ENCODE assay signal across 12 cellular contexts in the genomic region with DNA sequence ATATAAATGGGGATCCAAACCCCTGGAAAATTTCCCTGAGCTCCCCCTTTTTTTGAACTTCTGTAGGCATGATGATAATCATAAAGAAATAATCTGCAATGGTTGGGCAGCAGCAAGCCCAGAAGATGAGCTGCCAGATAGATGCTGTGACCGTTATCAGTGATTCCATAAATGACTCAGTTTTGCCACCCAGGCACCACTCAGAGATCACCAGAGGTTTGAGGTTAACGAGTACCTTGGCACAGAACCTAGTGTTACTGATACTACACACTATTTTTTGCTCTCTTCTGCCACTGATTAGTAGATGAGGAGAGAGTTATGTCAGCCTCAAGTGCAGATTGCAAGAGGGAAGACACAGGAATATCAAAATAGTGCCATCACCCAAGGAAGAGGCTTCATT.
DNase-seq lines count a peak whose midpoint lies in the region; ATAC-seq lines count a peak whose summit lies in the region.
"Had no signal": no experiment of that assay in that cellular context is flagged by ENCODE, and none has a peak within 500 bp of the region (broad histone marks: within the 10 kb centered on the region; RNA-seq: fewer than 3 reads in every experiment).

No MANE protein-coding gene starts in this region.

- H3K4me3 ChIP-seq in trophoblast cell (ENCODE audit: low read depth, low read length) = no peak overlapping the region

- POLR2A ChIA-PET in activated CD4-positive, alpha-beta T cell treated with anti-CD3 and anti-CD28 coated beads for 36 hours (lab: Charles Lee) = interaction anchor here (0.9 to 1.1 kb wide), 3 partner anchors 70 to 256 kb away, joined by 3 to 8 read pairs (median 3); no protein-coding TSS in a partner anchor

- H3K4me1 ChIP-seq in trophoblast cell (ENCODE audit: control insufficient read depth in 1 of 2, insufficient read depth in 2 of 2, low read length in 2 of 2) = peaks cover 0 to 3% of the 10 kb centered on the region in 2 experiments

- peak; percentile 68 for DNase-seq in activated CD4-positive, alpha-beta T cell treated with anti-CD3 and anti-CD28 coated beads for 36 hours
- no peak for DNase-seq in activated CD4-positive, alpha-beta T cell treated with anti-CD3 and anti-CD28 coated beads for 1 hour
- DNase-seq in T-helper 2 cell = peak in 3 of 5 experiments; percentile 5 to 98 (median 17)
- DNase-seq in activated naive CD8-positive, alpha-beta T cell treated with anti-CD3 and anti-CD28 coated beads, Interleukin-2, amount 50 U/mL, for 24 hours = peak; percentile 50
- peak; percentile 36 to 72 for DNase-seq in stimulated activated effector memory CD8-positive, alpha-beta T cell treated with anti-CD3 and anti-CD28 coated beads, Interleukin-12 subunit alpha, Interleukin-12 subunit beta, amount 100 ng/mL, for 72 hours (ENCODE audit: low spot score in 2 of 2)
- no peak for DNase-seq in NCI-H128 (lab: John Stamatoyannopoulos, UW; ENCODE audit: unreplicated experiment)
- DNase-seq in trophoblast cell = no peak
- DNase-seq in AG08395 (ENCODE audit: low spot score) = no peak
- DNase-seq: NCI-H187 treated with DMSO at 0.1 percent for 48 hours, retina, T-helper 9 cell had no signal

- no peak overlapping the region for H2BK12ac ChIP-seq in trophoblast cell (ENCODE audit: low read length)

- H3K4me2 ChIP-seq in trophoblast cell (ENCODE audit: low read length) = no peak overlapping the region

- H3K4me3 Mint-ChIP-seq in activated CD4-positive, alpha-beta T cell treated with anti-CD3 and anti-CD28 coated beads for 36 hours = peak overlapping the region; percentile 12
- H3K4me3 Mint-ChIP-seq in activated naive CD8-positive, alpha-beta T cell treated with anti-CD3 and anti-CD28 coated beads, Interleukin-2, amount 50 U/mL, for 24 hours = peak overlapping the region; percentile 54
- peak overlapping the region; percentile 39 for H3K4me3 Mint-ChIP-seq in stimulated activated effector memory CD8-positive, alpha-beta T cell treated with anti-CD3 and anti-CD28 coated beads, Interleukin-12 subunit alpha, Interleukin-12 subunit beta, amount 100 ng/mL, for 72 hours

- no peaks in the 10 kb centered on the region for H3K9me3 ChIP-seq in trophoblast cell (ENCODE audit: insufficient read depth, low read depth, low read length)

- H3K27me3 Mint-ChIP-seq in activated CD4-positive, alpha-beta T cell treated with anti-CD3 and anti-CD28 coated beads for 36 hours = no peaks in the 10 kb centered on the region
- no peaks in the 10 kb centered on the region for H3K27me3 Mint-ChIP-seq in activated naive CD8-positive, alpha-beta T cell treated with anti-CD3 and anti-CD28 coated beads, Interleukin-2, amount 50 U/mL, for 24 hours

- H2AFZ ChIP-seq in trophoblast cell (ENCODE audit: insufficient read depth, low read length, poor library complexity) = no peak overlapping the region

- H2BK5ac ChIP-seq in trophoblast cell (ENCODE audit: low read depth, low read length, poor library complexity) = no peak overlapping the region

- H3K79me1 ChIP-seq in trophoblast cell (ENCODE audit: low read length) = no peaks in the 10 kb centered on the region

- peak overlapping the region; percentile 87 for H3K27ac Mint-ChIP-seq in activated CD4-positive, alpha-beta T cell treated with anti-CD3 and anti-CD28 coated beads for 36 hours
- peak overlapping the region; percentile 93 for H3K27ac Mint-ChIP-seq in activated naive CD8-positive, alpha-beta T cell treated with anti-CD3 and anti-CD28 coated beads, Interleukin-2, amount 50 U/mL, for 24 hours
- peak overlapping the region; percentile 91 for H3K27ac Mint-ChIP-seq in stimulated activated effector memory CD8-positive, alpha-beta T cell treated with anti-CD3 and anti-CD28 coated beads, Interleukin-12 subunit alpha, Interleukin-12 subunit beta, amount 100 ng/mL, for 72 hours

- no CpG with 5 or more reads among the region's 2 CpGs for WGBS in trophoblast cell (ENCODE audit: extremely low coverage, insufficient coverage, insufficient read length)

- H4K91ac ChIP-seq in trophoblast cell (ENCODE audit: low read depth, low read length) = no peak overlapping the region

- no peaks in the 10 kb centered on the region for H3K27me3 ChIP-seq in trophoblast cell (ENCODE audit: insufficient read depth, low read length)

- CTCF ChIA-PET in activated CD4-positive, alpha-beta T cell treated with anti-CD3 and anti-CD28 coated beads for 36 hours (lab: Charles Lee) = interaction anchor here (0.6 to 1.4 kb wide), 10 partner anchors 10 to 531 kb away, joined by 3 to 4 read pairs (median 3); a partner anchor contains a TSS

- H3K9me3 Mint-ChIP-seq in activated CD4-positive, alpha-beta T cell treated with anti-CD3 and anti-CD28 coated beads for 36 hours (ENCODE audit: low read depth) = no peaks in the 10 kb centered on the region
- no peaks in the 10 kb centered on the region for H3K9me3 Mint-ChIP-seq in activated naive CD8-positive, alpha-beta T cell treated with anti-CD3 and anti-CD28 coated beads, Interleukin-2, amount 50 U/mL, for 24 hours
- H3K9me3 Mint-ChIP-seq in stimulated activated effector memory CD8-positive, alpha-beta T cell treated with anti-CD3 and anti-CD28 coated beads, Interleukin-12 subunit alpha, Interleukin-12 subunit beta, amount 100 ng/mL, for 72 hours = no peaks in the 10 kb centered on the region

- H3K4ac ChIP-seq in trophoblast cell (ENCODE audit: low read depth, low read length) = no peak overlapping the region

- intact Hi-C loops in activated CD4-positive, alpha-beta T cell treated with anti-CD3 and anti-CD28 coated beads for 36 hours (cut with DNase I, micrococcal nuclease) = loop anchor here in 1 of 2 experiments (10.0 kb wide), 1 partner anchor 354 kb away; a partner anchor contains a TSS

- H2BK120ac ChIP-seq in trophoblast cell (ENCODE audit: insufficient read depth, low read length, poor library complexity) = no peak overlapping the region

- no peak overlapping the region for H4K12ac ChIP-seq in trophoblast cell (ENCODE audit: low read depth, low read length)

- ATAC-seq in activated CD4-positive, alpha-beta T cell treated with anti-CD3 and anti-CD28 coated beads for 36 hours = peak; percentile 77
- peak; percentile 87 for ATAC-seq in activated naive CD8-positive, alpha-beta T cell treated with anti-CD3 and anti-CD28 coated beads, Interleukin-2, amount 50 U/mL, for 24 hours
- peak; percentile 96 for ATAC-seq in stimulated activated effector memory CD8-positive, alpha-beta T cell treated with anti-CD3 and anti-CD28 coated beads, Interleukin-12 subunit alpha, Interleukin-12 subunit beta, amount 100 ng/mL, for 72 hours

- no peak overlapping the region for H3K23ac ChIP-seq in trophoblast cell (ENCODE audit: low read length)

- H3K36me3 Mint-ChIP-seq in activated CD4-positive, alpha-beta T cell treated with anti-CD3 and anti-CD28 coated beads for 36 hours (ENCODE audit: low read depth) = peaks cover 2% of the 10 kb centered on the region
- H3K36me3 Mint-ChIP-seq in activated naive CD8-positive, alpha-beta T cell treated with anti-CD3 and anti-CD28 coated beads, Interleukin-2, amount 50 U/mL, for 24 hours (ENCODE audit: low read depth) = no peaks in the 10 kb centered on the region
- peaks cover 9% of the 10 kb centered on the region for H3K36me3 Mint-ChIP-seq in stimulated activated effector memory CD8-positive, alpha-beta T cell treated with anti-CD3 and anti-CD28 coated beads, Interleukin-12 subunit alpha, Interleukin-12 subunit beta, amount 100 ng/mL, for 72 hours

- no peak overlapping the region for H3K9ac ChIP-seq in trophoblast cell (ENCODE audit: low read length)

- H3K14ac ChIP-seq in trophoblast cell (ENCODE audit: low read length) = no peak overlapping the region

- H4K8ac ChIP-seq in trophoblast cell (ENCODE audit: low read depth, low read length) = no peak overlapping the region

- H3K4me1 Mint-ChIP-seq in activated CD4-positive, alpha-beta T cell treated with anti-CD3 and anti-CD28 coated beads for 36 hours = peaks cover 64% of the 10 kb centered on the region
- peaks cover 75% of the 10 kb centered on the region for H3K4me1 Mint-ChIP-seq in activated naive CD8-positive, alpha-beta T cell treated with anti-CD3 and anti-CD28 coated beads, Interleukin-2, amount 50 U/mL, for 24 hours
- H3K4me1 Mint-ChIP-seq in stimulated activated effector memory CD8-positive, alpha-beta T cell treated with anti-CD3 and anti-CD28 coated beads, Interleukin-12 subunit alpha, Interleukin-12 subunit beta, amount 100 ng/mL, for 72 hours = peaks cover 27% of the 10 kb centered on the region

- no peaks in the 10 kb centered on the region for H3K79me2 ChIP-seq in trophoblast cell (ENCODE audit: control insufficient read depth, insufficient read depth, low read length, poor library complexity)

- H3K18ac ChIP-seq in trophoblast cell (ENCODE audit: low read length) = no peak overlapping the region

- H2AK5ac ChIP-seq in trophoblast cell (ENCODE audit: low read length) = no peak overlapping the region

- no peak overlapping the region for H3K27ac ChIP-seq in trophoblast cell (ENCODE audit: low read depth, low read length)
- H3K27ac ChIP-seq: epithelial cell of prostate had no signal

- no peaks in the 10 kb centered on the region for H3K36me3 ChIP-seq in trophoblast cell (ENCODE audit: control insufficient read depth in 1 of 2, insufficient read depth in 2 of 2, low read length in 2 of 2)

Comparison
In these comparisons a context has a peak if more than half of its experiments do, and no peak if none do; other contexts are left out.
1. DNase-seq: peak in activated CD4-positive, alpha-beta T cell treated with anti-CD3 and anti-CD28 coated beads for 36 hours (single experiment), T-helper 2 cell (3 of 5), activated naive CD8-positive, alpha-beta T cell treated with anti-CD3 and anti-CD28 coated beads, Interleukin-2, amount 50 U/mL, for 24 hours (single experiment) and stimulated activated effector memory CD8-positive, alpha-beta T cell treated with anti-CD3 and anti-CD28 coated beads, Interleukin-12 subunit alpha, Interleukin-12 subunit beta, amount 100 ng/mL, for 72 hours (2 of 2); none in activated CD4-positive, alpha-beta T cell treated with anti-CD3 and anti-CD28 coated beads for 1 hour (single experiment), NCI-H128 (single experiment), trophoblast cell (0 of 2) and AG08395 (single experiment).
2. Peak in every context shown above with its lines, with median percentiles within 50 percentile points of each other: ATAC-seq, H3K27ac Mint-ChIP-seq and H3K4me3 Mint-ChIP-seq.